26 cellular contexts compared by ENCODE assay signal in genomic region chr6:3762852-3763251, GRCh38.
"Had no signal": no experiment of that assay in that cellular context is flagged by ENCODE, and none has a peak within 500 bp of the region (broad histone marks: within the 10 kb centered on the region; RNA-seq: fewer than 3 reads in every experiment).

No MANE protein-coding gene starts in this region.

- H3K27ac ChIP-seq: colonic mucosa, epithelial cell of prostate, esophagus squamous epithelium, gastrocnemius medialis, heart right ventricle, left ventricle myocardium inferior, lower lobe of right lung had no signal

- H3K36me3 Mint-ChIP-seq: mesothelial cell of epicardium had no signal

- H3K27ac Mint-ChIP-seq: dendritic cell treated with granulocyte-macrophage colony-stimulating factor and Interleukin-4, amounts not matched to agents 40 ng/mL and 50 ng/mL, for 4 days; effector memory CD8-positive, alpha-beta T cell; endodermal cell; mesothelial cell of epicardium; naive B cell had no signal

- H3K9me3 ChIP-seq: colonic mucosa, esophagus squamous epithelium, gastrocnemius medialis, left ventricle myocardium inferior, lower lobe of right lung, mucosa of descending colon had no signal

- H3K36me3 ChIP-seq: colonic mucosa, esophagus squamous epithelium, gastrocnemius medialis, heart right ventricle, left ventricle myocardium inferior, lower lobe of right lung had no signal

- H3K27me3 ChIP-seq: colonic mucosa, esophagus squamous epithelium, gastrocnemius medialis, heart right ventricle had no signal

- H3K4me3 ChIP-seq: colonic mucosa, esophagus squamous epithelium, gastrocnemius medialis, heart right ventricle, left ventricle myocardium inferior, lower lobe of right lung, mucosa of descending colon had no signal

- H3K4me3 Mint-ChIP-seq: dendritic cell treated with granulocyte-macrophage colony-stimulating factor and Interleukin-4, amounts not matched to agents 40 ng/mL and 50 ng/mL, for 4 days; effector memory CD8-positive, alpha-beta T cell; endodermal cell; mesothelial cell of epicardium; naive B cell had no signal

- H3K9me3 Mint-ChIP-seq: dendritic cell treated with granulocyte-macrophage colony-stimulating factor and Interleukin-4, amounts not matched to agents 40 ng/mL and 50 ng/mL, for 4 days; effector memory CD8-positive, alpha-beta T cell; endodermal cell; mesothelial cell of epicardium; naive B cell had no signal

- FAIRE-seq: endometrium, islet of Langerhans, keratinocyte had no signal

- DNase-seq: colonic mucosa; cortex of kidney; effector CD8-positive, alpha-beta T cell; effector memory CD8-positive, alpha-beta T cell; erythroblast; esophagus squamous epithelium; foreskin fibroblast; foreskin melanocyte; gastrocnemius medialis; glutamatergic neuron; heart right ventricle; hippocampal formation; left cardiac atrium; left ventricle myocardium inferior; lower lobe of right lung; mesenchymal stem cell; mucosa of descending colon; naive B cell had no signal

- ATAC-seq: effector memory CD8-positive, alpha-beta T cell; esophagus mucosa; gastrocnemius medialis; heart right ventricle; left cardiac atrium; lower lobe of right lung; mucosa of descending colon had no signal

- H3K4me1 ChIP-seq: colonic mucosa had no signal

- H3K27me3 Mint-ChIP-seq: naive B cell had no signal
